9 cellular contexts compared by ENCODE assay signal in the genomic region with DNA sequence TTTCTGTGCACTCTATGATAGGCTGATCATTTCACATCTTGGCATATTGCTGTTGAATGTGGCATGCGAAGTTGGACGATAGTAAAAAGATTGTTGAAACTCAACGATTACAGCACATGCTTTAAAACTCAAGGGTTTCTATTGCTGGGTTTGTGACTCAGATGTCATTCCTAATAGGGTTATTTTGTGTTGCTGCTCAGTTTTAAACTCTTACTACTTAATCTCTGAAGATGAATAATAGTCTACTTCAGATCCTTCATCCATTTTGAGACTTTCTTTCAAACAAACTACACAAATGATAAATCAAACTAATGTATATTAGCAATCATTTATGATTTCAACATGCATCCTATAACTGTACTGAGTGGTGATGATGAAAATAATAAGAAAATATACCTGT.
DNase-seq lines count a peak whose midpoint lies in the region; ATAC-seq lines count a peak whose summit lies in the region.
"Had no signal": no experiment of that assay in that cellular context is flagged by ENCODE, and none has a peak within 500 bp of the region (broad histone marks: within the 10 kb centered on the region; RNA-seq: fewer than 3 reads in every experiment).

No MANE protein-coding gene starts in this region.

- no peaks in the 10 kb centered on the region for H3K36me3 Mint-ChIP-seq in activated T-helper 1 cell treated with anti-CD3 and anti-CD28 coated beads, Interleukin-12 subunit alpha, Interleukin-12 subunit beta, Interleukin-2, Interleukin-4 antibody, amounts not matched to agents 30 ng/mL and 10 ng/mL and 1 ng/mL, durations not matched to agents 14 hours and 24 hours and 36 hours (ENCODE audit: low read depth)

- H3K27me3 Mint-ChIP-seq in activated T-helper 1 cell treated with anti-CD3 and anti-CD28 coated beads, Interleukin-12 subunit alpha, Interleukin-12 subunit beta, Interleukin-2, Interleukin-4 antibody, amounts not matched to agents 30 ng/mL and 10 ng/mL and 1 ng/mL, durations not matched to agents 14 hours and 24 hours and 36 hours (ENCODE audit: insufficient read depth), result no peaks in the 10 kb centered on the region

- intact Hi-C loops in activated T-helper 1 cell treated with anti-CD3 and anti-CD28 coated beads, Interleukin-12 subunit alpha, Interleukin-12 subunit beta, Interleukin-2, Interleukin-4 antibody, amounts not matched to agents 30 ng/mL and 10 ng/mL and 1 ng/mL, durations not matched to agents 14 hours and 24 hours and 36 hours (cut with micrococcal nuclease), result loop anchor here (1.0 to 10.0 kb wide), 5 partner anchors 71 to 1593 kb away; partner anchors contain the start of genes MBNL1, SELENOT and SIAH2

- peak overlapping the region in 1 of 2 donors; percentile 16 for H3K4me3 ChIP-seq in muscle layer of colon (ENCODE audit: low read depth in 1 of 2, low read length in 2 of 2)
- H3K4me3 ChIP-seq: lung had no signal

- no peaks in the 10 kb centered on the region for H3K9me3 ChIP-seq in muscle layer of colon (ENCODE audit: low read length)

- H3K4me1 Mint-ChIP-seq in activated T-helper 1 cell treated with anti-CD3 and anti-CD28 coated beads, Interleukin-12 subunit alpha, Interleukin-12 subunit beta, Interleukin-2, Interleukin-4 antibody, amounts not matched to agents 30 ng/mL and 10 ng/mL and 1 ng/mL, durations not matched to agents 14 hours and 24 hours and 36 hours (ENCODE audit: low read depth), result peaks cover 88% of the 10 kb centered on the region

- H3K4me3 Mint-ChIP-seq in activated T-helper 1 cell treated with anti-CD3 and anti-CD28 coated beads, Interleukin-12 subunit alpha, Interleukin-12 subunit beta, Interleukin-2, Interleukin-4 antibody, amounts not matched to agents 30 ng/mL and 10 ng/mL and 1 ng/mL, durations not matched to agents 14 hours and 24 hours and 36 hours, result peak overlapping the region; percentile 83

- H3K27ac Mint-ChIP-seq in activated T-helper 1 cell treated with anti-CD3 and anti-CD28 coated beads, Interleukin-12 subunit alpha, Interleukin-12 subunit beta, Interleukin-2, Interleukin-4 antibody, amounts not matched to agents 30 ng/mL and 10 ng/mL and 1 ng/mL, durations not matched to agents 14 hours and 24 hours and 36 hours, result peak overlapping the region; percentile 90

- H3K4me1 ChIP-seq in muscle layer of colon (ENCODE audit: insufficient read depth, low read length), result peaks cover 38% of the 10 kb centered on the region

- no peaks in the 10 kb centered on the region for H3K36me3 ChIP-seq in muscle layer of colon (ENCODE audit: insufficient read depth, low read length)

- no peaks in the 10 kb centered on the region for H3K27me3 ChIP-seq in muscle layer of colon (ENCODE audit: control insufficient read depth in 1 of 2, insufficient read depth in 2 of 2, low read length in 2 of 2)

- H3K27ac ChIP-seq in muscle layer of colon (ENCODE audit: low read depth, low read length), result peak overlapping the region; percentile 56

- no peaks in the 10 kb centered on the region for H3K9me3 Mint-ChIP-seq in activated T-helper 1 cell treated with anti-CD3 and anti-CD28 coated beads, Interleukin-12 subunit alpha, Interleukin-12 subunit beta, Interleukin-2, Interleukin-4 antibody, amounts not matched to agents 30 ng/mL and 10 ng/mL and 1 ng/mL, durations not matched to agents 14 hours and 24 hours and 36 hours

- ATAC-seq in GM18502 (IDR thresholded peaks at IDR 0.05; ENCODE audit: poor library complexity, unreplicated experiment), result no peak

- H3K9ac ChIP-seq in muscle layer of colon (ENCODE audit: low read length), result peak overlapping the region; percentile 25

- DNase-seq in AG08395 (ENCODE audit: low spot score) (peak; percentile 36), HCEC 1CT (peak; percentile 76), GOT3 (lab: John Stamatoyannopoulos, UW) (no peak), 8988T (no peak)
- DNase-seq in activated T-helper 1 cell treated with anti-CD3 and anti-CD28 coated beads, Interleukin-12 subunit alpha, Interleukin-12 subunit beta, Interleukin-2, Interleukin-4 antibody, amounts not matched to agents 30 ng/mL and 10 ng/mL and 1 ng/mL, durations not matched to agents 14 hours and 24 hours and 36 hours (ENCODE audit: low spot score), result no peak
- no peak for DNase-seq in stimulated activated CD4-positive, alpha-beta T cell treated with anti-CD3 and anti-CD28 coated beads, Interleukin-4, amount 100 ng/mL, for 1 hour

Comparison
In these comparisons a context has a peak if more than half of its experiments do, and no peak if none do; other contexts are left out.
1. DNase-seq: peak in AG08395 (single experiment) and HCEC 1CT (single experiment); none in activated T-helper 1 cell treated with anti-CD3 and anti-CD28 coated beads, Interleukin-12 subunit alpha, Interleukin-12 subunit beta, Interleukin-2, Interleukin-4 antibody, amounts not matched to agents 30 ng/mL and 10 ng/mL and 1 ng/mL, durations not matched to agents 14 hours and 24 hours and 36 hours (single experiment), stimulated activated CD4-positive, alpha-beta T cell treated with anti-CD3 and anti-CD28 coated beads, Interleukin-4, amount 100 ng/mL, for 1 hour (single experiment), GOT3 (single experiment) and 8988T (single experiment).